ENCODE assay signal across 35 cellular contexts in the genomic region with DNA sequence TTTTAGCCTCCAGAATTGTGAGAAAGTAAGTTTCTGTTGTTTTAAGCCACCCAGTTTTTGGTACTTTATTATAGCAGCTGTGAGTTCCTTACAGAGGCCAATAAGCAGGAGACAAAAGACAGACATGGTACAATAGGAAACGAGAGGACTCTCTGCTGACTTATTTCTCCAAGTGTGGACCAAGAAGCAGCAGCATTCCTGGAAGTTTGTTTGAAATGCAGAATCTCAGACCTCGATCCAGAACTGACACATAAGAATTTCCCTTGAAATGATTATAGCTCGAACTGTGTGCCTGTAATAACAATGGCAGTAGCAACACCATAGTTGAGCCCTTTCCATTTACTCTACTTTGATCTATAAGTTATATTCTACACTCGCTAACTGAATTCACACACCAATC. TPM values are rescaled to one million over a fixed set of nuclear protein-coding genes. Genes with fewer than 3 reads are reported as not detected.
DNase-seq lines count a peak whose midpoint lies in the region; ATAC-seq and TF ChIP-seq lines count a peak whose summit lies in the region.
"Had no signal": no experiment of that assay in that cellular context is flagged by ENCODE, and none has a peak within 500 bp of the region (broad histone marks: within the 10 kb centered on the region; RNA-seq: fewer than 3 reads in every experiment).

No MANE protein-coding gene starts in this region.

- POLR2A ChIA-PET in activated CD8-positive, alpha-beta T cell treated with anti-CD3 and anti-CD28 coated beads, Interleukin-2, amount 10 ng/mL, durations not matched to agents 7 days and 5 days (lab: Charles Lee) = no interaction called here

- H3K27ac ChIP-seq in rectal smooth muscle tissue (ENCODE audit: low read depth, low read length) = peak overlapping the region; percentile 18
- H3K27ac ChIP-seq in prostate gland = no peak overlapping the region
- H3K27ac ChIP-seq: A549, neutrophil, RWPE1 had no signal

- no peak overlapping the region for H3K27ac Mint-ChIP-seq in activated CD8-positive, alpha-beta T cell treated with anti-CD3 and anti-CD28 coated beads, Interleukin-2, amount 10 ng/mL, durations not matched to agents 7 days and 5 days
- H3K27ac Mint-ChIP-seq: activated CD4-positive, alpha-beta T cell treated with anti-CD3 and anti-CD28 coated beads, Interleukin-2, amount 10 ng/mL, durations not matched to agents 24 days and 14 days; activated naive CD8-positive, alpha-beta T cell; CD4-positive, alpha-beta T cell; HFFc6; progenitor cell of endocrine pancreas; stimulated activated effector memory CD8-positive, alpha-beta T cell treated with anti-CD3 and anti-CD28 coated beads, Interleukin-12 subunit alpha, Interleukin-12 subunit beta, amount 100 ng/mL, for 72 hours; T-cell; type B pancreatic cell; WTC11 had no signal

- H3K4me3 Mint-ChIP-seq in activated CD8-positive, alpha-beta T cell treated with anti-CD3 and anti-CD28 coated beads, Interleukin-2, amount 10 ng/mL, durations not matched to agents 7 days and 5 days = no peak overlapping the region
- H3K4me3 Mint-ChIP-seq: activated CD4-positive, alpha-beta T cell treated with anti-CD3 and anti-CD28 coated beads, Interleukin-2, amount 10 ng/mL, durations not matched to agents 24 days and 14 days; activated naive CD8-positive, alpha-beta T cell; CD4-positive, alpha-beta T cell; HFFc6; stimulated activated effector memory CD8-positive, alpha-beta T cell treated with anti-CD3 and anti-CD28 coated beads, Interleukin-12 subunit alpha, Interleukin-12 subunit beta, amount 100 ng/mL, for 72 hours; T-cell; type B pancreatic cell; WTC11 had no signal

- H3K4me3 ChIP-seq in AG10803 (ENCODE audit: low read length) = no peak overlapping the region
- H3K4me3 ChIP-seq in fibroblast of villous mesenchyme (ENCODE audit: low read depth, low read length) = no peak overlapping the region
- no peak overlapping the region for H3K4me3 ChIP-seq in rectal smooth muscle tissue (ENCODE audit: low read length)
- H3K4me3 ChIP-seq in prostate gland = no peak overlapping the region
- H3K4me3 ChIP-seq: A549, ascending aorta, K562 had no signal

- DNase-seq in AG10803 (ENCODE audit: low read depth) = peak; percentile 36
- DNase-seq in amniotic epithelial cell (ENCODE audit: low read depth) = peak; percentile 59
- peak; percentile 17 for DNase-seq in fibroblast of villous mesenchyme (ENCODE audit: low read depth)
- no peak for DNase-seq in activated CD8-positive, alpha-beta T cell treated with anti-CD3 and anti-CD28 coated beads, Interleukin-2, amount 10 ng/mL, durations not matched to agents 7 days and 5 days
- DNase-seq in prostate gland (ENCODE audit: low spot score) = no peak
- no peak for DNase-seq in amniotic stem cell (lab: John Stamatoyannopoulos, UW)
- DNase-seq in globus pallidus (ENCODE audit: low spot score) = no peak
- DNase-seq: activated CD4-positive, alpha-beta T cell treated with anti-CD3 and anti-CD28 coated beads, Interleukin-2, amount 10 ng/mL, durations not matched to agents 24 days and 14 days; activated effector memory CD4-positive, alpha-beta T cell treated with anti-CD3 and anti-CD28 coated beads, Interleukin-2, amount 50 U/mL, for 16 hours; CD4-positive, alpha-beta T cell; central memory CD4-positive, alpha-beta T cell; dermis blood vessel endothelial cell; DND-41; GOT3; HFFc6; mesendoderm; NCI-H1048; NCI-H1694 treated with DMSO at 0.1 percent for 48 hours; NCI-H510A; stimulated activated CD4-positive, alpha-beta T cell treated with anti-CD3 and anti-CD28 coated beads, Interleukin-15, amount 100 ng/mL, for 24 hours; T-cell had no signal

- no peak overlapping the region for H3K9ac ChIP-seq in rectal smooth muscle tissue (ENCODE audit: low read length)

- H3K27me3 Mint-ChIP-seq in activated CD8-positive, alpha-beta T cell treated with anti-CD3 and anti-CD28 coated beads, Interleukin-2, amount 10 ng/mL, durations not matched to agents 7 days and 5 days (ENCODE audit: low read depth) = no peaks in the 10 kb centered on the region
- H3K27me3 Mint-ChIP-seq: activated CD4-positive, alpha-beta T cell treated with anti-CD3 and anti-CD28 coated beads, Interleukin-2, amount 10 ng/mL, durations not matched to agents 24 days and 14 days; activated naive CD8-positive, alpha-beta T cell; CD4-positive, alpha-beta T cell; type B pancreatic cell had no signal

- CTCF ChIA-PET in activated CD8-positive, alpha-beta T cell treated with anti-CD3 and anti-CD28 coated beads, Interleukin-2, amount 10 ng/mL, durations not matched to agents 7 days and 5 days (lab: Charles Lee) = no interaction called here

- no peak for ATAC-seq in activated CD8-positive, alpha-beta T cell treated with anti-CD3 and anti-CD28 coated beads, Interleukin-2, amount 10 ng/mL, durations not matched to agents 7 days and 5 days
- ATAC-seq: A549, K562, left lobe of liver, T-cell, WTC11 had no signal

- H3K9me3 Mint-ChIP-seq in activated CD8-positive, alpha-beta T cell treated with anti-CD3 and anti-CD28 coated beads, Interleukin-2, amount 10 ng/mL, durations not matched to agents 7 days and 5 days (ENCODE audit: insufficient read depth) = no peaks in the 10 kb centered on the region
- H3K9me3 Mint-ChIP-seq: activated CD4-positive, alpha-beta T cell treated with anti-CD3 and anti-CD28 coated beads, Interleukin-2, amount 10 ng/mL, durations not matched to agents 24 days and 14 days; CD4-positive, alpha-beta T cell; HFFc6; stimulated activated effector memory CD8-positive, alpha-beta T cell treated with anti-CD3 and anti-CD28 coated beads, Interleukin-12 subunit alpha, Interleukin-12 subunit beta, amount 100 ng/mL, for 72 hours; type B pancreatic cell; WTC11 had no signal

- H3K27me3 ChIP-seq in rectal smooth muscle tissue (ENCODE audit: control insufficient read depth, insufficient read depth, low read length) (no peaks in the 10 kb centered on the region), prostate gland (replicated peaks; ENCODE audit: insufficient read depth) (no peaks in the 10 kb centered on the region)
- H3K27me3 ChIP-seq: ascending aorta, neutrophil had no signal

- intact Hi-C loops in prostate gland (cut with DNase I) = no loop called here

- no peaks in the 10 kb centered on the region for H3K36me3 Mint-ChIP-seq in activated CD8-positive, alpha-beta T cell treated with anti-CD3 and anti-CD28 coated beads, Interleukin-2, amount 10 ng/mL, durations not matched to agents 7 days and 5 days (ENCODE audit: low read depth)
- H3K36me3 Mint-ChIP-seq: activated naive CD8-positive, alpha-beta T cell; stimulated activated effector memory CD8-positive, alpha-beta T cell treated with anti-CD3 and anti-CD28 coated beads, Interleukin-12 subunit alpha, Interleukin-12 subunit beta, amount 100 ng/mL, for 72 hours; T-cell; type B pancreatic cell; WTC11 had no signal

- WGBS in prostate gland = 77% methylated on average over 4 of the region's 4 CpGs

- H3K4me1 Mint-ChIP-seq in activated CD8-positive, alpha-beta T cell treated with anti-CD3 and anti-CD28 coated beads, Interleukin-2, amount 10 ng/mL, durations not matched to agents 7 days and 5 days (ENCODE audit: low read depth) = no peaks in the 10 kb centered on the region
- H3K4me1 Mint-ChIP-seq: activated CD4-positive, alpha-beta T cell treated with anti-CD3 and anti-CD28 coated beads, Interleukin-2, amount 10 ng/mL, durations not matched to agents 24 days and 14 days; stimulated activated effector memory CD8-positive, alpha-beta T cell treated with anti-CD3 and anti-CD28 coated beads, Interleukin-12 subunit alpha, Interleukin-12 subunit beta, amount 100 ng/mL, for 72 hours; T-cell had no signal

- H3K9me3 ChIP-seq in prostate gland = no peaks in the 10 kb centered on the region
- H3K9me3 ChIP-seq: A549, ascending aorta, neutrophil had no signal

- H3K36me3 ChIP-seq in rectal smooth muscle tissue (ENCODE audit: control insufficient read depth, insufficient read depth, low read length) = no peaks in the 10 kb centered on the region
- H3K36me3 ChIP-seq in prostate gland = no peaks in the 10 kb centered on the region
- H3K36me3 ChIP-seq: ascending aorta, neutrophil had no signal

- no peak for TF ChIP-seq POLR2A in prostate gland (IDR thresholded peaks at IDR 0.05)

- TF ChIP-seq CTCF in AG10803 (conservative IDR thresholded peaks at IDR 0.05; ENCODE audit: low read length) (no peak), fibroblast of villous mesenchyme (IDR thresholded peaks at IDR 0.05; ENCODE audit: insufficient read depth, low read depth, low read length) (no peak), prostate gland (IDR thresholded peaks at IDR 0.05) (no peak)

- peaks cover 28% of the 10 kb centered on the region for H3K4me1 ChIP-seq in rectal smooth muscle tissue (ENCODE audit: control insufficient read depth, insufficient read depth, low read length)
- H3K4me1 ChIP-seq in prostate gland (replicated peaks) = no peaks in the 10 kb centered on the region
- H3K4me1 ChIP-seq: A549 had no signal

RNA-seq across cellular contexts. Expression of gene LUM, which starts 31.9 kb away (rescaled TPM):
- 487 and 603 TPM in 2 replicates for total RNA-seq in fibroblast of villous mesenchyme
- not detected for total RNA-seq in activated CD8-positive, alpha-beta T cell treated with anti-CD3 and anti-CD28 coated beads, Interleukin-2, amount 10 ng/mL, durations not matched to agents 7 days and 5 days
- total RNA-seq in prostate gland = 10 to 100 TPM; 34.3 to 56.1 TPM
- total RNA-seq: activated CD4-positive, alpha-beta T cell treated with anti-CD3 and anti-CD28 coated beads, Interleukin-2, amount 10 ng/mL, durations not matched to agents 24 days and 14 days; activated CD8-positive, alpha-beta memory T cell treated with anti-CD3 and anti-CD28 coated beads for 36 hours; CD4-positive, alpha-beta T cell; progenitor cell of endocrine pancreas had no signal

RNA-seq across cellular contexts. Expression of gene DCN, which starts 39.4 kb away (rescaled TPM):
- total RNA-seq in fibroblast of villous mesenchyme = 125 and 258 TPM in 2 replicates
- not detected for total RNA-seq in activated CD8-positive, alpha-beta T cell treated with anti-CD3 and anti-CD28 coated beads, Interleukin-2, amount 10 ng/mL, durations not matched to agents 7 days and 5 days
- 100 to 1,000 TPM; 104 to 404 TPM for total RNA-seq in prostate gland
- total RNA-seq: activated CD4-positive, alpha-beta T cell treated with anti-CD3 and anti-CD28 coated beads, Interleukin-2, amount 10 ng/mL, durations not matched to agents 24 days and 14 days; activated CD8-positive, alpha-beta memory T cell treated with anti-CD3 and anti-CD28 coated beads for 36 hours; CD4-positive, alpha-beta T cell; HT-29; progenitor cell of endocrine pancreas had no signal

Comparison
In these comparisons a context has a peak if more than half of its experiments do, and no peak if none do; other contexts are left out.
1. DNase-seq: peak in AG10803 (single experiment), amniotic epithelial cell (single experiment) and fibroblast of villous mesenchyme (single experiment); none in activated CD8-positive, alpha-beta T cell treated with anti-CD3 and anti-CD28 coated beads, Interleukin-2, amount 10 ng/mL, durations not matched to agents 7 days and 5 days (single experiment), prostate gland (single experiment), amniotic stem cell (single experiment) and globus pallidus (single experiment).
2. RNA of gene LUM, which starts 31.9 kb away (total RNA-seq): 487 to 603 TPM in fibroblast of villous mesenchyme and 34.3 to 56.1 TPM in prostate gland; not detected in activated CD8-positive, alpha-beta T cell treated with anti-CD3 and anti-CD28 coated beads, Interleukin-2, amount 10 ng/mL, durations not matched to agents 7 days and 5 days; every median in the first group is over 10 times any median in the second.
3. RNA of gene DCN, which starts 39.4 kb away (total RNA-seq): 104 to 404 TPM in prostate gland and 125 to 258 TPM in fibroblast of villous mesenchyme; not detected in activated CD8-positive, alpha-beta T cell treated with anti-CD3 and anti-CD28 coated beads, Interleukin-2, amount 10 ng/mL, durations not matched to agents 7 days and 5 days; every median in the first group is over 100 times any median in the second.